ENCODE assay signal across 12 cellular contexts in genomic region chr3:59540696-59541095, GRCh38.
A peak's percentile ranks its signal among the peaks of the same experiment; 100 is the strongest.
DNase-seq lines count a peak whose midpoint lies in the region; ATAC-seq, FAIRE-seq and TF ChIP-seq lines count a peak whose summit lies in the region.
"Had no signal": no experiment of that assay in that cellular context is flagged by ENCODE, and none has a peak within 500 bp of the region (broad histone marks: within the 10 kb centered on the region; RNA-seq: fewer than 3 reads in every experiment).

No MANE protein-coding gene starts in this region.

- peaks cover 2% of the 10 kb centered on the region for H3K36me3 Mint-ChIP-seq in activated T-helper 1 cell treated with anti-CD3 and anti-CD28 coated beads, Interleukin-12 subunit alpha, Interleukin-12 subunit beta, Interleukin-2, Interleukin-4 antibody, amounts not matched to agents 30 ng/mL and 10 ng/mL and 1 ng/mL, durations not matched to agents 14 hours and 24 hours and 36 hours (ENCODE audit: low read depth)
- H3K36me3 Mint-ChIP-seq: mesothelial cell of epicardium had no signal

- no peaks in the 10 kb centered on the region for H3K27me3 ChIP-seq in lower lobe of right lung (ENCODE audit: low read depth)

- intact Hi-C loops in activated T-helper 1 cell treated with anti-CD3 and anti-CD28 coated beads, Interleukin-12 subunit alpha, Interleukin-12 subunit beta, Interleukin-2, Interleukin-4 antibody, amounts not matched to agents 30 ng/mL and 10 ng/mL and 1 ng/mL, durations not matched to agents 14 hours and 24 hours and 36 hours (cut with micrococcal nuclease): loop anchor here (1.0 to 5.0 kb wide), 2 partner anchors 19 to 88 kb away; no protein-coding TSS in a partner anchor
- intact Hi-C loops in lower lobe of right lung (cut with DNase I): no loop called here

- H3K27ac ChIP-seq in C4-2B: peak overlapping the region; percentile 52; the same call in 1 of the 2 replicates
- H3K27ac ChIP-seq in lower lobe of right lung: no peak overlapping the region

- peaks cover 7% of the 10 kb centered on the region for H3K9me3 Mint-ChIP-seq in activated T-helper 1 cell treated with anti-CD3 and anti-CD28 coated beads, Interleukin-12 subunit alpha, Interleukin-12 subunit beta, Interleukin-2, Interleukin-4 antibody, amounts not matched to agents 30 ng/mL and 10 ng/mL and 1 ng/mL, durations not matched to agents 14 hours and 24 hours and 36 hours
- H3K9me3 Mint-ChIP-seq: activated naive CD4-positive, alpha-beta T cell treated with anti-CD3 and anti-CD28 coated beads for 36 hours; mesothelial cell of epicardium had no signal

- H3K4me3 ChIP-seq in lower lobe of right lung: no peak overlapping the region

- peak overlapping the region; percentile 38 for H3K27ac Mint-ChIP-seq in activated T-helper 1 cell treated with anti-CD3 and anti-CD28 coated beads, Interleukin-12 subunit alpha, Interleukin-12 subunit beta, Interleukin-2, Interleukin-4 antibody, amounts not matched to agents 30 ng/mL and 10 ng/mL and 1 ng/mL, durations not matched to agents 14 hours and 24 hours and 36 hours
- H3K27ac Mint-ChIP-seq: activated naive CD4-positive, alpha-beta T cell treated with anti-CD3 and anti-CD28 coated beads for 36 hours; mesothelial cell of epicardium had no signal

- H3K4me1 ChIP-seq in lower lobe of right lung: no peaks in the 10 kb centered on the region

- DNase-seq in activated T-helper 1 cell treated with anti-CD3 and anti-CD28 coated beads, Interleukin-12 subunit alpha, Interleukin-12 subunit beta, Interleukin-2, Interleukin-4 antibody, amounts not matched to agents 30 ng/mL and 10 ng/mL and 1 ng/mL, durations not matched to agents 14 hours and 24 hours and 36 hours (ENCODE audit: low spot score): no peak
- DNase-seq in NCI-H2107 treated with DMSO at 0.1 percent for 48 hours (lab: John Stamatoyannopoulos, UW; ENCODE audit: unreplicated experiment) (no peak), NCI-H446 (lab: John Stamatoyannopoulos, UW) (no peak), lower lobe of right lung (no peak), HTR-8/SVneo (ENCODE audit: insufficient read length, low spot score) (no peak)
- DNase-seq: activated naive CD4-positive, alpha-beta T cell treated with anti-CD3 and anti-CD28 coated beads for 36 hours; C1 segment of cervical spinal cord; NCI-H1105 treated with DMSO at 0.1 percent for 48 hours had no signal

- no peak for TF ChIP-seq CTCF in C4-2B (conservative IDR thresholded peaks at IDR 0.05)
- TF ChIP-seq CTCF in lower lobe of right lung (IDR thresholded peaks at IDR 0.05): no peak

- no peak for FAIRE-seq in HTR-8/SVneo (lab: Jason Lieb, UNC)

- H3K36me3 ChIP-seq in lower lobe of right lung: no peaks in the 10 kb centered on the region

- H3K27me3 Mint-ChIP-seq in activated T-helper 1 cell treated with anti-CD3 and anti-CD28 coated beads, Interleukin-12 subunit alpha, Interleukin-12 subunit beta, Interleukin-2, Interleukin-4 antibody, amounts not matched to agents 30 ng/mL and 10 ng/mL and 1 ng/mL, durations not matched to agents 14 hours and 24 hours and 36 hours (ENCODE audit: insufficient read depth): peaks cover 2% of the 10 kb centered on the region

- peaks cover 23% of the 10 kb centered on the region for H3K4me1 Mint-ChIP-seq in activated T-helper 1 cell treated with anti-CD3 and anti-CD28 coated beads, Interleukin-12 subunit alpha, Interleukin-12 subunit beta, Interleukin-2, Interleukin-4 antibody, amounts not matched to agents 30 ng/mL and 10 ng/mL and 1 ng/mL, durations not matched to agents 14 hours and 24 hours and 36 hours (ENCODE audit: low read depth)

- H3K9me3 ChIP-seq in lower lobe of right lung: no peaks in the 10 kb centered on the region

- no peak overlapping the region for H3K4me3 Mint-ChIP-seq in activated T-helper 1 cell treated with anti-CD3 and anti-CD28 coated beads, Interleukin-12 subunit alpha, Interleukin-12 subunit beta, Interleukin-2, Interleukin-4 antibody, amounts not matched to agents 30 ng/mL and 10 ng/mL and 1 ng/mL, durations not matched to agents 14 hours and 24 hours and 36 hours
- H3K4me3 Mint-ChIP-seq: activated naive CD4-positive, alpha-beta T cell treated with anti-CD3 and anti-CD28 coated beads for 36 hours; mesothelial cell of epicardium had no signal

- ATAC-seq in GM19035 (IDR thresholded peaks at IDR 0.05; ENCODE audit: unreplicated experiment) (peak; percentile 98), HG02852 (IDR thresholded peaks at IDR 0.05; ENCODE audit: unreplicated experiment) (peak; percentile 97), lower lobe of right lung (no peak)

Comparison
In these comparisons a context has a peak if more than half of its experiments do, and no peak if none do; other contexts are left out.
1. ATAC-seq: peak in GM19035 (single experiment) and HG02852 (single experiment); none in lower lobe of right lung (0 of 2).